ENCODE assay signal across 23 cellular contexts in genomic region chr12:132417741-132418140, GRCh38.
A peak's percentile ranks its signal among the peaks of the same experiment; 100 is the strongest.
DNase-seq lines count a peak whose midpoint lies in the region; ATAC-seq, FAIRE-seq and TF ChIP-seq lines count a peak whose summit lies in the region.
"Had no signal": no experiment of that assay in that cellular context is flagged by ENCODE, and none has a peak within 500 bp of the region (broad histone marks: within the 10 kb centered on the region; RNA-seq: fewer than 3 reads in every experiment).

No MANE protein-coding gene starts in this region.

- no peak overlapping the region for H3K4me3 ChIP-seq in BLaER1
- no peak overlapping the region for H3K4me3 ChIP-seq in NT2/D1 (ENCODE audit: insufficient read length, low read depth)
- no peak overlapping the region for H3K4me3 ChIP-seq in neural progenitor cell
- no peak overlapping the region for H3K4me3 ChIP-seq in kidney (ENCODE audit: low read length in 2 of 2)
- H3K4me3 ChIP-seq in ascending aorta = no peak overlapping the region
- H3K4me3 ChIP-seq: BLaER1 treated with 17β-estradiol and CSF1 and Interleukin-3, amounts not matched to agents 10 nM and 100 nM; GM23338; HAP-1 had no signal

- H3K4me3 Mint-ChIP-seq in endothelial cell (ENCODE audit: unreplicated experiment) (no peak overlapping the region), neural progenitor cell (no peak overlapping the region)
- H3K4me3 Mint-ChIP-seq: CD14-positive monocyte; CD4-positive, alpha-beta T cell; CD8-positive, alpha-beta memory T cell; GM23338; HFFc6 had no signal

- DNase-seq in NT2/D1 (ENCODE audit: low read depth, low spot score) (no peak), endothelial cell (ENCODE audit: low spot score) (no peak), neural progenitor cell (ENCODE audit: low spot score) (no peak), kidney (no peak), LoVo (ENCODE audit: low spot score) (no peak), ascending aorta (ENCODE audit: low spot score in 2 of 2) (no peak)
- DNase-seq: CD4-positive, alpha-beta T cell; CD8-positive, alpha-beta memory T cell; DMS 273 treated with DMSO at 0.1 percent for 48 hours; DMS79; EL; GDM1; HFFc6 had no signal

- ATAC-seq in HG03175 (IDR thresholded peaks at IDR 0.05; ENCODE audit: unreplicated experiment) = no peak
- ATAC-seq: GM23338 had no signal

- H3K4me1 Mint-ChIP-seq in endothelial cell (ENCODE audit: unreplicated experiment) (no peaks in the 10 kb centered on the region), neural progenitor cell (peaks cover 31% of the 10 kb centered on the region)
- H3K4me1 Mint-ChIP-seq: CD14-positive monocyte had no signal

- H2AFZ ChIP-seq in neural progenitor cell (replicated peaks) = no peak overlapping the region
- H2AFZ ChIP-seq: GM23338 had no signal

- no peaks in the 10 kb centered on the region for H3K79me2 ChIP-seq in neural progenitor cell (ENCODE audit: low read depth)

- TF ChIP-seq CTCF in endothelial cell (IDR thresholded peaks at IDR 0.05; ENCODE audit: unreplicated experiment) = no peak
- no peak for TF ChIP-seq CTCF in neural progenitor cell (IDR thresholded peaks at IDR 0.05)
- TF ChIP-seq CTCF in kidney (IDR thresholded peaks at IDR 0.05; ENCODE audit: borderline replicate concordance, extremely low read depth, insufficient read depth) = no peak
- TF ChIP-seq CTCF in ascending aorta (IDR thresholded peaks at IDR 0.05) = no peak

- H3K9me3 Mint-ChIP-seq in endothelial cell (ENCODE audit: unreplicated experiment) (no peaks in the 10 kb centered on the region), neural progenitor cell (peaks cover 2% of the 10 kb centered on the region)
- H3K9me3 Mint-ChIP-seq: CD4-positive, alpha-beta T cell; CD8-positive, alpha-beta memory T cell; HFFc6 had no signal

- no peaks in the 10 kb centered on the region for H3K27me3 ChIP-seq in BLaER1
- peaks cover 91% of the 10 kb centered on the region for H3K27me3 ChIP-seq in NT2/D1 (ENCODE audit: insufficient read depth, insufficient read length)
- H3K27me3 ChIP-seq in neural progenitor cell = peaks cover 85% of the 10 kb centered on the region
- H3K27me3 ChIP-seq in ascending aorta = no peaks in the 10 kb centered on the region

- no peak for FAIRE-seq in kidney (lab: Jason Lieb, UNC)
- FAIRE-seq: D721Med, GM12891, GM18507, H54 had no signal

- H3F3A ChIP-seq in neural progenitor cell (ENCODE audit: low read depth) = peaks cover 18% of the 10 kb centered on the region

- no peaks in the 10 kb centered on the region for H3K36me3 Mint-ChIP-seq in endothelial cell (ENCODE audit: low read depth, unreplicated experiment)
- no peaks in the 10 kb centered on the region for H3K36me3 Mint-ChIP-seq in neural progenitor cell
- H3K36me3 Mint-ChIP-seq: CD14-positive monocyte; CD8-positive, alpha-beta memory T cell had no signal

- intact Hi-C loops in kidney (cut with DNase I) (loop anchor here (10.0 kb wide), 2 partner anchors 107 to 197 kb away; partner anchors contain the start of genes LRCOL1 and P2RX2), ascending aorta (cut with DNase I) (loop anchor here (10.0 kb wide), 1 partner anchor 107 kb away; no protein-coding TSS in a partner anchor)

- H3K4me1 ChIP-seq in BLaER1 (peaks cover 87% of the 10 kb centered on the region), NT2/D1 (ENCODE audit: insufficient read depth, insufficient read length) (peaks cover 16% of the 10 kb centered on the region), neural progenitor cell (peaks cover 25% of the 10 kb centered on the region), kidney (ENCODE audit: control insufficient read depth in 1 of 2, insufficient read depth in 1 of 2, low read depth in 1 of 2, low read length in 2 of 2) (no peaks in the 10 kb centered on the region), ascending aorta (no peaks in the 10 kb centered on the region)
- H3K4me1 ChIP-seq: HAP-1 had no signal

- H4K20me1 ChIP-seq in BLaER1 (no peaks in the 10 kb centered on the region), neural progenitor cell (ENCODE audit: low read depth) (peaks cover 7% of the 10 kb centered on the region)

- peak overlapping the region; percentile 36 for H3K27ac Mint-ChIP-seq in endothelial cell (ENCODE audit: unreplicated experiment)
- peak overlapping the region; percentile 60 for H3K27ac Mint-ChIP-seq in neural progenitor cell
- H3K27ac Mint-ChIP-seq: CD14-positive monocyte; CD4-positive, alpha-beta T cell; GM23338; HFFc6 had no signal

- H3K36me3 ChIP-seq in BLaER1 (no peaks in the 10 kb centered on the region), NT2/D1 (ENCODE audit: insufficient read depth, insufficient read length, low read length) (no peaks in the 10 kb centered on the region), neural progenitor cell (no peaks in the 10 kb centered on the region), kidney (ENCODE audit: control insufficient read depth in 1 of 2, insufficient read depth in 2 of 2, low read length in 2 of 2) (no peaks in the 10 kb centered on the region), ascending aorta (no peaks in the 10 kb centered on the region)
- H3K36me3 ChIP-seq: BLaER1 treated with 17β-estradiol and CSF1 and Interleukin-3, amounts not matched to agents 10 nM and 100 nM; HAP-1 had no signal

- 0 out of 2 replicates have a peak overlapping the region, but pooled peaks have one; percentile 38 for H3K27ac ChIP-seq in BLaER1
- H3K27ac ChIP-seq in neural progenitor cell = no peak overlapping the region
- no peak overlapping the region for H3K27ac ChIP-seq in kidney (ENCODE audit: low read depth in 2 of 2, low read length in 2 of 2)
- no peak overlapping the region for H3K27ac ChIP-seq in ascending aorta
- H3K27ac ChIP-seq: BLaER1 treated with 17β-estradiol and CSF1 and Interleukin-3, amounts not matched to agents 10 nM and 100 nM had no signal

- H3K9ac ChIP-seq in BLaER1 (no peak overlapping the region), NT2/D1 (ENCODE audit: insufficient read length, low read depth) (peak overlapping the region; percentile 10), neural progenitor cell (no peak overlapping the region), kidney (ENCODE audit: low read length in 2 of 2) (no peak overlapping the region)
- H3K9ac ChIP-seq: BLaER1 treated with 17β-estradiol and CSF1 and Interleukin-3, amounts not matched to agents 10 nM and 100 nM had no signal

- no peaks in the 10 kb centered on the region for H3K9me3 ChIP-seq in BLaER1
- H3K9me3 ChIP-seq in NT2/D1 (ENCODE audit: insufficient read depth, low read length) = peaks cover 3% of the 10 kb centered on the region; the same call in 1 of the 2 replicates
- no peaks in the 10 kb centered on the region for H3K9me3 ChIP-seq in neural progenitor cell (ENCODE audit: low read depth)
- no peaks in the 10 kb centered on the region for H3K9me3 ChIP-seq in kidney (ENCODE audit: control insufficient read depth in 1 of 2, low read length in 2 of 2)
- no peaks in the 10 kb centered on the region for H3K9me3 ChIP-seq in ascending aorta
- H3K9me3 ChIP-seq: HAP-1 had no signal

- H3K27me3 Mint-ChIP-seq in endothelial cell (ENCODE audit: unreplicated experiment) (peaks cover 15% of the 10 kb centered on the region), neural progenitor cell (ENCODE audit: insufficient read depth, low read depth) (peaks cover 53% of the 10 kb centered on the region)
- H3K27me3 Mint-ChIP-seq: CD4-positive, alpha-beta T cell; CD8-positive, alpha-beta memory T cell had no signal

- H3K4me2 ChIP-seq in BLaER1 = 0 out of 2 replicates have a peak overlapping the region, but pooled peaks have one; percentile 75
- no peak overlapping the region for H3K4me2 ChIP-seq in neural progenitor cell
- H3K4me2 ChIP-seq: GM23338 had no signal
